Comparison of ENCODE assay signal across 20 cellular contexts in genomic region chr11:44006882-44007495, GRCh38. TPM values are rescaled to one million over a fixed set of nuclear protein-coding genes. Genes with fewer than 3 reads are reported as not detected.
A peak's percentile ranks its signal among the peaks of the same experiment; 100 is the strongest.
DNase-seq lines count a peak whose midpoint lies in the region; ATAC-seq and TF ChIP-seq lines count a peak whose summit lies in the region.
"Had no signal": no experiment of that assay in that cellular context is flagged by ENCODE, and none has a peak within 500 bp of the region (broad histone marks: within the 10 kb centered on the region; RNA-seq: fewer than 3 reads in every experiment).

No MANE protein-coding gene starts in this region.

- no peaks in the 10 kb centered on the region for H3K36me3 ChIP-seq in heart left ventricle
- no peaks in the 10 kb centered on the region for H3K36me3 ChIP-seq in ovary
- H3K36me3 ChIP-seq in uterus, result no peaks in the 10 kb centered on the region
- H3K36me3 ChIP-seq in lower lobe of right lung, result no peaks in the 10 kb centered on the region
- H3K36me3 ChIP-seq: BLaER1 treated with 17β-estradiol and CSF1 and Interleukin-3, amounts not matched to agents 10 nM and 100 nM; transverse colon had no signal

- H3K4me3 ChIP-seq in heart left ventricle, result no peak overlapping the region
- no peak overlapping the region for H3K4me3 ChIP-seq in ovary
- no peak overlapping the region for H3K4me3 ChIP-seq in uterus
- H3K4me3 ChIP-seq in lower lobe of right lung, result no peak overlapping the region
- H3K4me3 ChIP-seq: BLaER1 treated with 17β-estradiol and CSF1 and Interleukin-3, amounts not matched to agents 10 nM and 100 nM; transverse colon had no signal

- ATAC-seq in heart left ventricle, result peak; percentile 23 to 67 (median 40)
- ATAC-seq in lower lobe of right lung, result no peak

- TF ChIP-seq EP300 in ovary (IDR thresholded peaks at IDR 0.05), result peak; percentile 29

- no peaks in the 10 kb centered on the region for H3K9me3 ChIP-seq in heart left ventricle
- no peaks in the 10 kb centered on the region for H3K9me3 ChIP-seq in ovary
- no peaks in the 10 kb centered on the region for H3K9me3 ChIP-seq in uterus
- H3K9me3 ChIP-seq in lower lobe of right lung, result no peaks in the 10 kb centered on the region
- H3K9me3 ChIP-seq: BLaER1 treated with 17β-estradiol and CSF1 and Interleukin-3, amounts not matched to agents 10 nM and 100 nM; transverse colon had no signal

- TF ChIP-seq CTCF in heart left ventricle (IDR thresholded peaks at IDR 0.05), result no peak
- TF ChIP-seq CTCF in ovary (IDR thresholded peaks at IDR 0.05), result no peak
- TF ChIP-seq CTCF in uterus (IDR thresholded peaks at IDR 0.05), result no peak
- TF ChIP-seq CTCF in lower lobe of right lung (IDR thresholded peaks at IDR 0.05), result no peak

- TF ChIP-seq POLR2A in heart left ventricle (IDR thresholded peaks at IDR 0.05) (no peak), ovary (IDR thresholded peaks at IDR 0.05) (no peak), uterus (IDR thresholded peaks at IDR 0.05) (no peak)

- intact Hi-C loops in heart left ventricle (cut with DNase I) (no loop called here), ovary (cut with DNase I) (no loop called here), uterus (cut with DNase I; ENCODE audit: low total_unique reads) (no loop called here), lower lobe of right lung (cut with DNase I) (no loop called here)

- 67 to 74% (median 71%) methylated on average over 12 to 14 of the region's 14 CpGs for WGBS in heart left ventricle, 4 donors
- 44 to 67% (median 45%) methylated on average over 14 of the region's 14 CpGs for WGBS in ovary, 3 donors

- H3K27me3 ChIP-seq in heart left ventricle (no peaks in the 10 kb centered on the region), ovary (no peaks in the 10 kb centered on the region), uterus (no peaks in the 10 kb centered on the region), lower lobe of right lung (ENCODE audit: low read depth) (no peaks in the 10 kb centered on the region)
- H3K27me3 ChIP-seq: BLaER1 treated with 17β-estradiol and CSF1 and Interleukin-3, amounts not matched to agents 10 nM and 100 nM; transverse colon had no signal

- H3K27ac ChIP-seq in heart left ventricle (peak overlapping the region in 10 of 12 donors; percentile 0 to 77 (median 62)), ovary (peak overlapping the region; percentile 62 to 74), uterus (peak overlapping the region; percentile 63 to 76), lower lobe of right lung (no peak overlapping the region)
- H3K27ac ChIP-seq: 22Rv1; BLaER1 treated with 17β-estradiol and CSF1 and Interleukin-3, amounts not matched to agents 10 nM and 100 nM; transverse colon had no signal

- DNase-seq in activated CD8-positive, alpha-beta memory T cell treated with anti-CD3 and anti-CD28 coated beads for 24 hours, result peak; percentile 38
- no peak for DNase-seq in activated CD8-positive, alpha-beta memory T cell treated with anti-CD3 and anti-CD28 coated beads, Interleukin-2, amount 50 U/mL, for 4 hours
- DNase-seq in heart left ventricle (peak in 4 of 5 donors; percentile 48 to 66 (median 56)), ovary (peak; percentile 21 to 61 (median 48)), uterus (peak; percentile 49 to 58), lower lobe of right lung (no peak), retina (no peak), NCI-H1930 (lab: John Stamatoyannopoulos, UW) (no peak)
- DNase-seq: activated CD4-positive, alpha-beta T cell treated with anti-CD3 and anti-CD28 coated beads, Interleukin-2, amount 50 U/mL, for 1 hour; activated naive CD4-positive, alpha-beta T cell treated with anti-CD3 and anti-CD28 coated beads, Interleukin-2, amount 10 ng/mL, durations not matched to agents 7 days and 5 days; activated T-cell treated with anti-CD3 and anti-CD28 coated beads, Interleukin-2, amount 50 U/mL, for 1 hour; HCEC 1CT; NCI-H1417; nucleus accumbens; SW 1271; transverse colon had no signal

- H3K4me1 ChIP-seq in heart left ventricle, result peaks cover 0 to 7% (median 0%) of the 10 kb centered on the region in 12 donors
- peaks cover 5% of the 10 kb centered on the region for H3K4me1 ChIP-seq in ovary (ENCODE audit: insufficient read depth)
- H3K4me1 ChIP-seq in uterus, result peaks cover 0 to 4% of the 10 kb centered on the region in 2 donors
- H3K4me1 ChIP-seq in lower lobe of right lung, result no peaks in the 10 kb centered on the region
- H3K4me1 ChIP-seq: BLaER1 treated with 17β-estradiol and CSF1 and Interleukin-3, amounts not matched to agents 10 nM and 100 nM had no signal

RNA-seq across cellular contexts. Expression of gene ACCSL, which starts 40.8 kb away (rescaled TPM):
- total RNA-seq in heart left ventricle (not detected), ovary (not detected), uterus (not detected), lower lobe of right lung (not detected)
- polyA plus RNA-seq in heart left ventricle (not detected), ovary (under 1 TPM; 0.05 to 0.67 TPM)
- total RNA-seq: epithelial cell of proximal tubule, RPMI7951, transverse colon had no signal

RNA-seq across cellular contexts. Expression of gene ACCS, which starts 59.1 kb away (rescaled TPM):
- total RNA-seq in heart left ventricle, result 10 to 100 TPM in 3 of 9 donors, 1 to 10 TPM in 6; 1.6 to 13.5 (median 8.3) TPM
- 10 to 100 TPM in 1 of 2 donors, 1 to 10 TPM in 1; 1.7 to 16.7 TPM for polyA plus RNA-seq in heart left ventricle
- 10 to 100 TPM; 11.2 to 32.4 (median 26.4) TPM for total RNA-seq in ovary
- 10 to 100 TPM; 21.4 to 39.8 TPM for polyA plus RNA-seq in ovary
- total RNA-seq in uterus, result 10 to 100 TPM; 13.1 to 49.4 (median 27.0) TPM
- total RNA-seq in lower lobe of right lung, result 31.4 TPM

Comparison
In these comparisons a context has a peak if more than half of its experiments do, and no peak if none do; other contexts are left out.
1. DNase-seq: peak in activated CD8-positive, alpha-beta memory T cell treated with anti-CD3 and anti-CD28 coated beads for 24 hours (single experiment), heart left ventricle (4 of 5), ovary (5 of 5) and uterus (2 of 2); none in activated CD8-positive, alpha-beta memory T cell treated with anti-CD3 and anti-CD28 coated beads, Interleukin-2, amount 50 U/mL, for 4 hours (single experiment), lower lobe of right lung (single experiment), retina (single experiment) and NCI-H1930 (0 of 2).
2. ATAC-seq: peak in heart left ventricle (4 of 4); none in lower lobe of right lung (0 of 2).